Comparison of ENCODE assay signal across 8 cellular contexts in genomic region chr22:41091139-41092022, GRCh38.
DNase-seq lines count a peak whose midpoint lies in the region; TF ChIP-seq lines count a peak whose summit lies in the region.

No MANE protein-coding gene starts in this region.

- H3K27ac Mint-ChIP-seq in nephron progenitor cell = peak overlapping the region; percentile 100
- peak overlapping the region; percentile 98 for H3K27ac Mint-ChIP-seq in stimulated activated naive CD8-positive, alpha-beta T cell treated with anti-CD3 and anti-CD28 coated beads, Interleukin-15, Interleukin-2, amounts not matched to agents 100 ng/mL and 50 ng/mL, for 24 hours

- no peaks in the 10 kb centered on the region for H3K9me2 ChIP-seq in MM.1S (replicated peaks; ENCODE audit: insufficient read depth, low read length)

- peak overlapping the region; percentile 93 for H3K9ac ChIP-seq in ES-I3 (ENCODE audit: low read depth, low read length)
- peak overlapping the region; percentile 100 for H3K9ac ChIP-seq in MM.1S (ENCODE audit: low read length)

- TF ChIP-seq CTCF in MM.1S (IDR thresholded peaks at IDR 0.05; ENCODE audit: low read length) (no peak), nephron progenitor cell (IDR thresholded peaks at IDR 0.05) (no peak)

- H3K27me3 Mint-ChIP-seq in nephron progenitor cell (ENCODE audit: low read depth, poor library complexity) = no peaks in the 10 kb centered on the region
- H3K27me3 Mint-ChIP-seq in stimulated activated naive CD8-positive, alpha-beta T cell treated with anti-CD3 and anti-CD28 coated beads, Interleukin-15, Interleukin-2, amounts not matched to agents 100 ng/mL and 50 ng/mL, for 24 hours = no peaks in the 10 kb centered on the region

- H3K79me2 ChIP-seq in MM.1S (ENCODE audit: low read length) = peaks cover 41% of the 10 kb centered on the region

- peaks cover 35% of the 10 kb centered on the region for H3K4me1 Mint-ChIP-seq in nephron progenitor cell
- H3K4me1 Mint-ChIP-seq in stimulated activated naive CD8-positive, alpha-beta T cell treated with anti-CD3 and anti-CD28 coated beads, Interleukin-15, Interleukin-2, amounts not matched to agents 100 ng/mL and 50 ng/mL, for 24 hours (ENCODE audit: low read depth) = peaks cover 27% of the 10 kb centered on the region

- peaks cover 7% of the 10 kb centered on the region; the same call in 1 of the 2 replicates for H3K4me1 ChIP-seq in ES-I3 (ENCODE audit: insufficient read depth, low read length)
- H3K4me1 ChIP-seq in HAP-1 = peaks cover 17% of the 10 kb centered on the region
- H3K4me1 ChIP-seq in MM.1S (ENCODE audit: low read length) = peaks cover 12% of the 10 kb centered on the region

- H3K27ac ChIP-seq in MM.1S (ENCODE audit: low read length) = peak overlapping the region; percentile 99

- H3K4me3 Mint-ChIP-seq in nephron progenitor cell = peak overlapping the region; percentile 98
- H3K4me3 Mint-ChIP-seq in stimulated activated naive CD8-positive, alpha-beta T cell treated with anti-CD3 and anti-CD28 coated beads, Interleukin-15, Interleukin-2, amounts not matched to agents 100 ng/mL and 50 ng/mL, for 24 hours = peak overlapping the region; percentile 94

- H3K36me3 ChIP-seq in ES-I3 (ENCODE audit: insufficient read depth, low read length) (no peaks in the 10 kb centered on the region), HAP-1 (replicated peaks) (peaks cover 11% of the 10 kb centered on the region), MM.1S (replicated peaks; ENCODE audit: insufficient read depth, low read length) (no peaks in the 10 kb centered on the region)

- H3K4me3 ChIP-seq in HAP-1 (peak overlapping the region; percentile 93), MM.1S (ENCODE audit: low read length) (peak overlapping the region; percentile 92)

- peak overlapping the region; percentile 77 for H3K4me2 ChIP-seq in MM.1S (ENCODE audit: low read depth, low read length)

- no peaks in the 10 kb centered on the region for H3K9me3 ChIP-seq in ES-I3 (ENCODE audit: control insufficient read depth, insufficient read depth, low read length)
- no peaks in the 10 kb centered on the region for H3K9me3 ChIP-seq in HAP-1
- H3K9me3 ChIP-seq in MM.1S (replicated peaks; ENCODE audit: insufficient read depth, low read length) = no peaks in the 10 kb centered on the region

- H3K9me3 Mint-ChIP-seq in nephron progenitor cell = peaks cover 10% of the 10 kb centered on the region
- no peaks in the 10 kb centered on the region for H3K9me3 Mint-ChIP-seq in stimulated activated naive CD8-positive, alpha-beta T cell treated with anti-CD3 and anti-CD28 coated beads, Interleukin-15, Interleukin-2, amounts not matched to agents 100 ng/mL and 50 ng/mL, for 24 hours

- H3K27me3 ChIP-seq in HAP-1 (ENCODE audit: low read depth) (no peaks in the 10 kb centered on the region), MM.1S (replicated peaks; ENCODE audit: insufficient read depth, low read length) (no peaks in the 10 kb centered on the region)

- H3K36me3 Mint-ChIP-seq in nephron progenitor cell (ENCODE audit: low read depth) = peaks cover 17% of the 10 kb centered on the region
- H3K36me3 Mint-ChIP-seq in stimulated activated naive CD8-positive, alpha-beta T cell treated with anti-CD3 and anti-CD28 coated beads, Interleukin-15, Interleukin-2, amounts not matched to agents 100 ng/mL and 50 ng/mL, for 24 hours (ENCODE audit: low read depth) = peaks cover 23% of the 10 kb centered on the region

- DNase-seq in HAP-1 (ENCODE audit: low spot score in 2 of 2) (peak; percentile 95 to 98), MM.1S (peak; percentile 99), SHP77 treated with DMSO at 0.1 percent for 48 hours (lab: John Stamatoyannopoulos, UW) (peak; percentile 84), activated gamma-delta T cell treated with Interleukin-2 at 50 U/mL for 16 hours (peak; percentile 100), fibroblast of the conjunctiva (ENCODE audit: low read depth) (peak; percentile 97), nephron progenitor cell (peak; percentile 99)

- in situ Hi-C loops in HAP-1 (cut with MboI; ENCODE audit: low sequenced_read_pairs) = no loop called here

- H4K20me1 ChIP-seq in MM.1S (ENCODE audit: insufficient read depth, low read length) = peaks cover 27% of the 10 kb centered on the region

- no peaks in the 10 kb centered on the region for H3F3A ChIP-seq in MM.1S (ENCODE audit: insufficient read depth, low read length)

- H2AFZ ChIP-seq in MM.1S (ENCODE audit: low read length) = peak overlapping the region; percentile 94

Comparison
In these comparisons a context has a peak if more than half of its experiments do, and no peak if none do; other contexts are left out.
1. Peak in every context shown above with its lines: DNase-seq, H3K4me3 ChIP-seq and H3K27ac ChIP-seq.